ENCODE assay signal across 7 cellular contexts in the genomic region with DNA sequence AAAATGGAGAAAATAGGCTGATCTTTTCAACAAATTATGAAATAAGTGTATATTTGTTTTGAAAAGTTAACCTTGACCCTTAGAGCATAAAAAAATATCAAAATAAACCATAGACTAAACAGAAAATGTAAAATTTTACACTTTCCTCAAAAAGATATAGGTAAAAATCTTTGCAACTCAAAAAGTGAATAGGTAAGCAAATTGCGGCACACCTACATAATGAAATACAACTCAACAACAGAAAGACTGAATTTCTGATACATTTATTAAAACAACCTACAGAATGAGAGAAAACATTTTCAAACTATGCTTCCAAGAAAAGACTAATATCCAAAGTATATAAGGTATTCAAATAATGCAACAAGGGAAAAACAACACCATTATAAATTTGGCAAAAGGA.
"Had no signal": no experiment of that assay in that cellular context is flagged by ENCODE, and none has a peak within 500 bp of the region (broad histone marks: within the 10 kb centered on the region; RNA-seq: fewer than 3 reads in every experiment).

No MANE protein-coding gene starts in this region.

- DNase-seq: GDM1, GF-D8 had no signal

- FAIRE-seq: G401.6, GM12878, GM12891, GM12892, GM18507 had no signal

- H3K4me3 ChIP-seq: GM12878 had no signal

- ATAC-seq: GM12878 had no signal
